In genomic region chr7:92245487-92246362, GRCh38 we compare ENCODE assay signal across 1 cellular context.
TF ChIP-seq lines count a peak whose summit lies in the region.

ANKIB1 (plus strand) TSS chr7:92245974; CDS start chr7:92294979, 49,005 bp downstream.
KRIT1 (minus strand) TSS chr7:92245914; CDS start chr7:92242135, 3,779 bp downstream.

TF ChIP-seq in HepG2, 621 proteins besides CTCF, POLR2A, EP300 and RAD21 (continued from another document and continues in another):
- no peak for TF ChIP-seq KIAA2018 (CRISPR knock-in tag; IDR thresholded peaks at IDR 0.05; ENCODE audit: borderline replicate concordance)
- TF ChIP-seq NFE2L1 (CRISPR knock-in tag; IDR thresholded peaks at IDR 0.05; ENCODE audit: borderline replicate concordance) = 0 out of 2 replicates have a peak, but pooled peaks have one; percentile 20
- no peak; the same call in 1 of the 2 replicates for TF ChIP-seq ZNF556 (CRISPR knock-in tag; IDR thresholded peaks at IDR 0.05; ENCODE audit: borderline replicate concordance)
- no peak for TF ChIP-seq ZNF670 (CRISPR knock-in tag; IDR thresholded peaks at IDR 0.05; ENCODE audit: borderline replicate concordance)
- peak; percentile 74; the same call in 1 of the 2 replicates for TF ChIP-seq TFAP4 (IDR thresholded peaks at IDR 0.05; ENCODE audit: borderline replicate concordance, low read depth)
- TF ChIP-seq ZNF570 (CRISPR knock-in tag; IDR thresholded peaks at IDR 0.05; ENCODE audit: borderline replicate concordance) = no peak
- no peak for TF ChIP-seq ZNF484 (CRISPR knock-in tag; IDR thresholded peaks at IDR 0.05; ENCODE audit: borderline replicate concordance, low read depth)
- peak; percentile 76; the same call in 1 of the 2 replicates for TF ChIP-seq ZFP91 (CRISPR knock-in tag; IDR thresholded peaks at IDR 0.05; ENCODE audit: borderline replicate concordance)
- TF ChIP-seq USF2 (IDR thresholded peaks at IDR 0.05; ENCODE audit: low read depth, low read length) = no peak
- no peak for TF ChIP-seq USF2 (CRISPR knock-in tag; IDR thresholded peaks at IDR 0.05; ENCODE audit: borderline replicate concordance)
- no peak for TF ChIP-seq ZNF83 (CRISPR knock-in tag; IDR thresholded peaks at IDR 0.05; ENCODE audit: borderline replicate concordance)
- no peak for TF ChIP-seq CC2D1A (CRISPR knock-in tag; IDR thresholded peaks at IDR 0.05)
- TF ChIP-seq, protein P1, sequence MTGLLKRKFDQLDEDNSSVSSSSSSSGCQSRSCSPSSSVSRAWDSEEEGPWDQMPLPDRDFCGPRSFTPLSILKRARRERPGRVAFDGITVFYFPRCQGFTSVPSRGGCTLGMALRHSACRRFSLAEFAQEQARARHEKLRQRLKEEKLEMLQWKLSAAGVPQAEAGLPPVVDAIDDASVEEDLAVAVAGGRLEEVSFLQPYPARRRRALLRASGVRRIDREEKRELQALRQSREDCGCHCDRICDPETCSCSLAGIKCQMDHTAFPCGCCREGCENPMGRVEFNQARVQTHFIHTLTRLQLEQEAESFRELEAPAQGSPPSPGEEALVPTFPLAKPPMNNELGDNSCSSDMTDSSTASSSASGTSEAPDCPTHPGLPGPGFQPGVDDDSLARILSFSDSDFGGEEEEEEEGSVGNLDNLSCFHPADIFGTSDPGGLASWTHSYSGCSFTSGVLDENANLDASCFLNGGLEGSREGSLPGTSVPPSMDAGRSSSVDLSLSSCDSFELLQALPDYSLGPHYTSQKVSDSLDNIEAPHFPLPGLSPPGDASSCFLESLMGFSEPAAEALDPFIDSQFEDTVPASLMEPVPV (CRISPR knock-in tag; IDR thresholded peaks at IDR 0.05) = peak; percentile 22; the same call in 1 of the 2 replicates
- TF ChIP-seq ZMYM4 (CRISPR knock-in tag; IDR thresholded peaks at IDR 0.05) = peak; percentile 70; the same call in 1 of the 2 replicates
- TF ChIP-seq, protein P2, sequence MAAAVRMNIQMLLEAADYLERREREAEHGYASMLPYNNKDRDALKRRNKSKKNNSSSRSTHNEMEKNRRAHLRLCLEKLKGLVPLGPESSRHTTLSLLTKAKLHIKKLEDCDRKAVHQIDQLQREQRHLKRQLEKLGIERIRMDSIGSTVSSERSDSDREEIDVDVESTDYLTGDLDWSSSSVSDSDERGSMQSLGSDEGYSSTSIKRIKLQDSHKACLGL (CRISPR knock-in tag; IDR thresholded peaks at IDR 0.05) = peak; percentile 22; the same call in 1 of the 2 replicates
- TF ChIP-seq DPF2 (CRISPR knock-in tag; IDR thresholded peaks at IDR 0.05; ENCODE audit: borderline replicate concordance, low read depth) = no peak
- TF ChIP-seq, protein P3, sequence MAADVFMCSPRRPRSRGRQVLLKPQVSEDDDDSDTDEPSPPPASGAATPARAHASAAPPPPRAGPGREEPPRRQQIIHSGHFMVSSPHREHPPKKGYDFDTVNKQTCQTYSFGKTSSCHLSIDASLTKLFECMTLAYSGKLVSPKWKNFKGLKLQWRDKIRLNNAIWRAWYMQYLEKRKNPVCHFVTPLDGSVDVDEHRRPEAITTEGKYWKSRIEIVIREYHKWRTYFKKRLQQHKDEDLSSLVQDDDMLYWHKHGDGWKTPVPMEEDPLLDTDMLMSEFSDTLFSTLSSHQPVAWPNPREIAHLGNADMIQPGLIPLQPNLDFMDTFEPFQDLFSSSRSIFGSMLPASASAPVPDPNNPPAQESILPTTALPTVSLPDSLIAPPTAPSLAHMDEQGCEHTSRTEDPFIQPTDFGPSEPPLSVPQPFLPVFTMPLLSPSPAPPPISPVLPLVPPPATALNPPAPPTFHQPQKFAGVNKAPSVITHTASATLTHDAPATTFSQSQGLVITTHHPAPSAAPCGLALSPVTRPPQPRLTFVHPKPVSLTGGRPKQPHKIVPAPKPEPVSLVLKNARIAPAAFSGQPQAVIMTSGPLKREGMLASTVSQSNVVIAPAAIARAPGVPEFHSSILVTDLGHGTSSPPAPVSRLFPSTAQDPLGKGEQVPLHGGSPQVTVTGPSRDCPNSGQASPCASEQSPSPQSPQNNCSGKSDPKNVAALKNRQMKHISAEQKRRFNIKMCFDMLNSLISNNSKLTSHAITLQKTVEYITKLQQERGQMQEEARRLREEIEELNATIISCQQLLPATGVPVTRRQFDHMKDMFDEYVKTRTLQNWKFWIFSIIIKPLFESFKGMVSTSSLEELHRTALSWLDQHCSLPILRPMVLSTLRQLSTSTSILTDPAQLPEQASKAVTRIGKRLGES (CRISPR knock-in tag; IDR thresholded peaks at IDR 0.05; ENCODE audit: borderline replicate concordance) = no peak; the same call in 1 of the 2 replicates
- TF ChIP-seq NR1H2 (CRISPR knock-in tag; IDR thresholded peaks at IDR 0.05; ENCODE audit: borderline replicate concordance, low read depth) = no peak
- peak; percentile 83 for TF ChIP-seq HNRNPK (IDR thresholded peaks at IDR 0.05; ENCODE audit: low read depth, low read length, poor library complexity, severe bottlenecking)
- peak; percentile 44; the same call in 1 of the 2 replicates for TF ChIP-seq ZNF264 (CRISPR knock-in tag; IDR thresholded peaks at IDR 0.05)
- 0 out of 2 replicates have a peak, but pooled peaks have one; percentile 32 for TF ChIP-seq ZNF224 (CRISPR knock-in tag; IDR thresholded peaks at IDR 0.05)
- peak; percentile 74 for TF ChIP-seq MAF1 (CRISPR knock-in tag; IDR thresholded peaks at IDR 0.05; ENCODE audit: borderline replicate concordance)
- peak; percentile 13; the same call in 1 of the 2 replicates for TF ChIP-seq ZMYM3 (CRISPR knock-in tag; IDR thresholded peaks at IDR 0.05)
- no peak for TF ChIP-seq PHF5A (CRISPR knock-in tag; IDR thresholded peaks at IDR 0.05; ENCODE audit: low read depth, unreplicated experiment)
- TF ChIP-seq YY1 (IDR thresholded peaks at IDR 0.05; ENCODE audit: insufficient read depth, insufficient replicate concordance, low read depth, low read length) = peak; percentile 55
- peak; percentile 80; the same call in 1 of the 2 replicates for TF ChIP-seq ZNF607 (CRISPR knock-in tag; IDR thresholded peaks at IDR 0.05; ENCODE audit: borderline replicate concordance)
- peak; percentile 81 for TF ChIP-seq TAF1 (CRISPR knock-in tag; IDR thresholded peaks at IDR 0.05)
- TF ChIP-seq ZFP37 (CRISPR knock-in tag; IDR thresholded peaks at IDR 0.05; ENCODE audit: borderline replicate concordance) = no peak
- TF ChIP-seq EED (CRISPR knock-in tag; IDR thresholded peaks at IDR 0.05) = no peak
- peak; percentile 86 for TF ChIP-seq KDM5A (IDR thresholded peaks at IDR 0.05; ENCODE audit: borderline replicate concordance, low read length)
